In the genomic region with DNA sequence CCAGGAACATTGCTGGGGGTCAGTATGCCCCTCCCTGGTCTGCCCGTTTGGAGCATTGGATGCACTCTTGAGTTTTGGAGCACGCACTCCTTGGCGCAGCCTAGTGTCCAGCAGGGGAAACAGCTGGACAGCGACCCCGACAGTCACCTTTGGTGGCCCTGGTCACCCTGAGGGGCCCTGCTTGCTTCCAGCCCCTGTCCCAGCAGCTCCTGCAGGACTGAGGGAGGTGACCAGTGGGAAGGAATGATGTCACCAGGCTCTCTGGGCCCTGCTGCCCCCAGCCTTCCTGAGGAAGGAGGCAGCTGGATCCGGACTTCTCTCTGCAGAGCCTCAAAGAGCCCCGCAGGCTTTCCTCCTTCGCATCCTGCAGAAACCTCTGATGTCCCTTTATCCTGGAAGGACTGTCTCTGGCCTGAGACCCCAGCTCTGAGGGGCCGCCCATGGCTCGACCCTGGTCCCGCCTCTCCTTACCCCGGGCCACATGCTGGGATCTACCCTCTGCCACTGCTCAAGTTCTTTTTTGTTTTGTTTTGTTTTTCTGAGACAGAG, we compare ENCODE assay signal across 2 cellular contexts.
TF ChIP-seq lines count a peak whose summit lies in the region.

No MANE protein-coding gene starts in this region.

TF ChIP-seq in A549, 52 proteins besides CTCF, POLR2A, EP300 and RAD21:
- TF ChIP-seq HEYL (CRISPR knock-in tag; IDR thresholded peaks at IDR 0.05) (no peak), SMC3 (IDR thresholded peaks at IDR 0.05) (0 out of 3 replicates have a peak, but pooled peaks have one; percentile 9), NPAS2 (CRISPR knock-in tag; IDR thresholded peaks at IDR 0.05; ENCODE audit: borderline replicate concordance) (no peak)
- TF ChIP-seq, protein P1, sequence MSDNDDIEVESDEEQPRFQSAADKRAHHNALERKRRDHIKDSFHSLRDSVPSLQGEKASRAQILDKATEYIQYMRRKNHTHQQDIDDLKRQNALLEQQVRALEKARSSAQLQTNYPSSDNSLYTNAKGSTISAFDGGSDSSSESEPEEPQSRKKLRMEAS (IDR thresholded peaks at IDR 0.05) = no peak
- TF ChIP-seq, protein P2, sequence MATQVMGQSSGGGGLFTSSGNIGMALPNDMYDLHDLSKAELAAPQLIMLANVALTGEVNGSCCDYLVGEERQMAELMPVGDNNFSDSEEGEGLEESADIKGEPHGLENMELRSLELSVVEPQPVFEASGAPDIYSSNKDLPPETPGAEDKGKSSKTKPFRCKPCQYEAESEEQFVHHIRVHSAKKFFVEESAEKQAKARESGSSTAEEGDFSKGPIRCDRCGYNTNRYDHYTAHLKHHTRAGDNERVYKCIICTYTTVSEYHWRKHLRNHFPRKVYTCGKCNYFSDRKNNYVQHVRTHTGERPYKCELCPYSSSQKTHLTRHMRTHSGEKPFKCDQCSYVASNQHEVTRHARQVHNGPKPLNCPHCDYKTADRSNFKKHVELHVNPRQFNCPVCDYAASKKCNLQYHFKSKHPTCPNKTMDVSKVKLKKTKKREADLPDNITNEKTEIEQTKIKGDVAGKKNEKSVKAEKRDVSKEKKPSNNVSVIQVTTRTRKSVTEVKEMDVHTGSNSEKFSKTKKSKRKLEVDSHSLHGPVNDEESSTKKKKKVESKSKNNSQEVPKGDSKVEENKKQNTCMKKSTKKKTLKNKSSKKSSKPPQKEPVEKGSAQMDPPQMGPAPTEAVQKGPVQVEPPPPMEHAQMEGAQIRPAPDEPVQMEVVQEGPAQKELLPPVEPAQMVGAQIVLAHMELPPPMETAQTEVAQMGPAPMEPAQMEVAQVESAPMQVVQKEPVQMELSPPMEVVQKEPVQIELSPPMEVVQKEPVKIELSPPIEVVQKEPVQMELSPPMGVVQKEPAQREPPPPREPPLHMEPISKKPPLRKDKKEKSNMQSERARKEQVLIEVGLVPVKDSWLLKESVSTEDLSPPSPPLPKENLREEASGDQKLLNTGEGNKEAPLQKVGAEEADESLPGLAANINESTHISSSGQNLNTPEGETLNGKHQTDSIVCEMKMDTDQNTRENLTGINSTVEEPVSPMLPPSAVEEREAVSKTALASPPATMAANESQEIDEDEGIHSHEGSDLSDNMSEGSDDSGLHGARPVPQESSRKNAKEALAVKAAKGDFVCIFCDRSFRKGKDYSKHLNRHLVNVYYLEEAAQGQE (IDR thresholded peaks at IDR 0.05) = 0 out of 2 replicates have a peak, but pooled peaks have one; percentile 25

TF ChIP-seq in HCT116, 20 proteins besides CTCF, POLR2A, EP300 and RAD21:
- TF ChIP-seq ZNF274 (IDR thresholded peaks at IDR 0.05; ENCODE audit: low read depth, low read length) = no peak
- no peak for TF ChIP-seq CEBPB (IDR thresholded peaks at IDR 0.05; ENCODE audit: low read depth)
- no peak for TF ChIP-seq ZFX (IDR thresholded peaks at IDR 0.05)
- no peak for TF ChIP-seq FOSL1 (IDR thresholded peaks at IDR 0.05; ENCODE audit: low read depth)
- TF ChIP-seq, protein P2 (IDR thresholded peaks at IDR 0.05; ENCODE audit: low read depth) = no peak; the same call in 1 of the 2 replicates
- no peak for TF ChIP-seq POLR2AphosphoS5 (IDR thresholded peaks at IDR 0.05; ENCODE audit: low read depth, low read length)
- TF ChIP-seq, protein P3, sequence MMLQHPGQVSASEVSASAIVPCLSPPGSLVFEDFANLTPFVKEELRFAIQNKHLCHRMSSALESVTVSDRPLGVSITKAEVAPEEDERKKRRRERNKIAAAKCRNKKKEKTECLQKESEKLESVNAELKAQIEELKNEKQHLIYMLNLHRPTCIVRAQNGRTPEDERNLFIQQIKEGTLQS (IDR thresholded peaks at IDR 0.05) = no peak
